In the genomic region with DNA sequence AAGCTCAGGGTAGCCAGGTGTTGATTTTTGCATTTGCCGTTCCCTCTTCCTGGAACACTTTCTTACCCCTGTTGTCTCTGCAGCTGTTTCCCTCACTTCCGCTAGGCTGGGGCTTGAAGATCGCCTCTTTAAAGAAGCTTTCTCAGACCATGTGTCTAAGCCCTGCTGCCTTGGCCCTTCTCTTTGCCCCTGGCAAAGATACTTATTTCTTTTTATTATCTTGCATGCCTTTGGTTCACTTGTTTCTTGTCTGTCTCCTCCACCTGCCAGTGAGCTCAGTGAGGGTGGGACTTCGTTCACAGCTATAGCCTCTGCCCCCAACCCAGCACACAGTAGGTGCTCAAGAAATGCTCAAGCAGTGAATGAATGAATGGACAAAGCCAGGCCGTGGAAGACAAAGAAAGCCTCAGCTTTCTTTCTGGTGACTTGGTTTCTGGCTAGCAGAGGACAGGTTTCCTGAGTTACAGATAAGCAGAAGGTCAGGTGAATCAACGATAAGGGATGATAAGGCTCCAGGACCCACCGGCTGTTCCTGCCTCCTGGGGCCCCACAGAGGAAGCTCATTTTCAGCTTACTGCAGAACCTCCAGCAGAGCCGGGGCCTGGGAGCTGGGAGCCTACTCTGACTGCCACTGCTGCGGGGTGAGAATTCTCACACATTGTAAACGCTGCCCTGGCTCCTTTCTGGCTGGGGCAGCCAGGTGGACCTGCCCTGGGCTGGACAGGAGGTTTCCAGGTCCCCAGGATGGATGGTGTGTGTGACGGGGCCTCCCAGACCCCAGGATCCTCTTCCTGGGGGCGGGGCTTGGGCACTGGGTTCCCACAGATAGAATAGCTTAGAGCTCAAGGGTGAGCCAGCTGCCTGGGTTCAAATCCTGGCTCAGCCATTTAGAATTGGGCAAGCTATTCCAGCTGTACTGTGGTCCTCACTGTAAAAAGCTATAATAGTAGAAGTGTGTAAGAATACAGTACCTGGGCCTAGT, we compare ENCODE assay signal across 1 cellular context.
TF ChIP-seq lines count a peak whose summit lies in the region.

No MANE protein-coding gene starts in this region.

TF ChIP-seq in GM23338, 12 proteins besides CTCF, POLR2A, EP300 and RAD21 (continued from another document):
- TF ChIP-seq, protein P1, sequence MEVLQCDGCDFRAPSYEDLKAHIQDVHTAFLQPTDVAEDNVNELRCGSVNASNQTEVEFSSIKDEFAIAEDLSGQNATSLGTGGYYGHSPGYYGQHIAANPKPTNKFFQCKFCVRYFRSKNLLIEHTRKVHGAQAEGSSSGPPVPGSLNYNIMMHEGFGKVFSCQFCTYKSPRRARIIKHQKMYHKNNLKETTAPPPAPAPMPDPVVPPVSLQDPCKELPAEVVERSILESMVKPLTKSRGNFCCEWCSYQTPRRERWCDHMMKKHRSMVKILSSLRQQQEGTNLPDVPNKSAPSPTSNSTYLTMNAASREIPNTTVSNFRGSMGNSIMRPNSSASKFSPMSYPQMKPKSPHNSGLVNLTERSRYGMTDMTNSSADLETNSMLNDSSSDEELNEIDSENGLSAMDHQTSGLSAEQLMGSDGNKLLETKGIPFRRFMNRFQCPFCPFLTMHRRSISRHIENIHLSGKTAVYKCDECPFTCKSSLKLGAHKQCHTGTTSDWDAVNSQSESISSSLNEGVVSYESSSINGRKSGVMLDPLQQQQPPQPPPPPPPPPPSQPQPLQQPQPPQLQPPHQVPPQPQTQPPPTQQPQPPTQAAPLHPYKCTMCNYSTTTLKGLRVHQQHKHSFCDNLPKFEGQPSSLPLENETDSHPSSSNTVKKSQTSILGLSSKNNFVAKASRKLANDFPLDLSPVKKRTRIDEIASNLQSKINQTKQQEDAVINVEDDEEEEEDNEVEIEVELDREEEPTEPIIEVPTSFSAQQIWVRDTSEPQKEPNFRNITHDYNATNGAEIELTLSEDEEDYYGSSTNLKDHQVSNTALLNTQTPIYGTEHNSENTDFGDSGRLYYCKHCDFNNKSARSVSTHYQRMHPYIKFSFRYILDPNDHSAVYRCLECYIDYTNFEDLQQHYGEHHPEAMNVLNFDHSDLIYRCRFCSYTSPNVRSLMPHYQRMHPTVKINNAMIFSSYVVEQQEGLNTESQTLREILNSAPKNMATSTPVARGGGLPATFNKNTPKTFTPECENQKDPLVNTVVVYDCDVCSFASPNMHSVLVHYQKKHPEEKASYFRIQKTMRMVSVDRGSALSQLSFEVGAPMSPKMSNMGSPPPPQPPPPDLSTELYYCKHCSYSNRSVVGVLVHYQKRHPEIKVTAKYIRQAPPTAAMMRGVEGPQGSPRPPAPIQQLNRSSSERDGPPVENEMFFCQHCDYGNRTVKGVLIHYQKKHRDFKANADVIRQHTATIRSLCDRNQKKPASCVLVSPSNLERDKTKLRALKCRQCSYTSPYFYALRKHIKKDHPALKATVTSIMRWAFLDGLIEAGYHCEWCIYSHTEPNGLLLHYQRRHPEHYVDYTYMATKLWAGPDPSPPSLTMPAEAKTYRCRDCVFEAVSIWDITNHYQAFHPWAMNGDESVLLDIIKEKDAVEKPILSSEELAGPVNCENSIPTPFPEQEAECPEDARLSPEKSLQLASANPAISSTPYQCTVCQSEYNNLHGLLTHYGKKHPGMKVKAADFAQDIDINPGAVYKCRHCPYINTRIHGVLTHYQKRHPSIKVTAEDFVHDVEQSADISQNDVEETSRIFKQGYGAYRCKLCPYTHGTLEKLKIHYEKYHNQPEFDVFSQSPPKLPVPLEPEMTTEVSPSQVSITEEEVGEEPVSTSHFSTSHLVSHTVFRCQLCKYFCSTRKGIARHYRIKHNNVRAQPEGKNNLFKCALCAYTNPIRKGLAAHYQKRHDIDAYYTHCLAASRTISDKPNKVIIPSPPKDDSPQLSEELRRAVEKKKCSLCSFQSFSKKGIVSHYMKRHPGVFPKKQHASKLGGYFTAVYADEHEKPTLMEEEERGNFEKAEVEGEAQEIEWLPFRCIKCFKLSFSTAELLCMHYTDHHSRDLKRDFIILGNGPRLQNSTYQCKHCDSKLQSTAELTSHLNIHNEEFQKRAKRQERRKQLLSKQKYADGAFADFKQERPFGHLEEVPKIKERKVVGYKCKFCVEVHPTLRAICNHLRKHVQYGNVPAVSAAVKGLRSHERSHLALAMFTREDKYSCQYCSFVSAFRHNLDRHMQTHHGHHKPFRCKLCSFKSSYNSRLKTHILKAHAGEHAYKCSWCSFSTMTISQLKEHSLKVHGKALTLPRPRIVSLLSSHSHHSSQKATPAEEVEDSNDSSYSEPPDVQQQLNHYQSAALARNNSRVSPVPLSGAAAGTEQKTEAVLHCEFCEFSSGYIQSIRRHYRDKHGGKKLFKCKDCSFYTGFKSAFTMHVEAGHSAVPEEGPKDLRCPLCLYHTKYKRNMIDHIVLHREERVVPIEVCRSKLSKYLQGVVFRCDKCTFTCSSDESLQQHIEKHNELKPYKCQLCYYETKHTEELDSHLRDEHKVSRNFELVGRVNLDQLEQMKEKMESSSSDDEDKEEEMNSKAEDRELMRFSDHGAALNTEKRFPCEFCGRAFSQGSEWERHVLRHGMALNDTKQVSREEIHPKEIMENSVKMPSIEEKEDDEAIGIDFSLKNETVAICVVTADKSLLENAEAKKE (CRISPR knock-in tag; IDR thresholded peaks at IDR 0.05) = no peak
- no peak for TF ChIP-seq NANOG (IDR thresholded peaks at IDR 0.05; ENCODE audit: borderline replicate concordance)
- TF ChIP-seq, protein P2, sequence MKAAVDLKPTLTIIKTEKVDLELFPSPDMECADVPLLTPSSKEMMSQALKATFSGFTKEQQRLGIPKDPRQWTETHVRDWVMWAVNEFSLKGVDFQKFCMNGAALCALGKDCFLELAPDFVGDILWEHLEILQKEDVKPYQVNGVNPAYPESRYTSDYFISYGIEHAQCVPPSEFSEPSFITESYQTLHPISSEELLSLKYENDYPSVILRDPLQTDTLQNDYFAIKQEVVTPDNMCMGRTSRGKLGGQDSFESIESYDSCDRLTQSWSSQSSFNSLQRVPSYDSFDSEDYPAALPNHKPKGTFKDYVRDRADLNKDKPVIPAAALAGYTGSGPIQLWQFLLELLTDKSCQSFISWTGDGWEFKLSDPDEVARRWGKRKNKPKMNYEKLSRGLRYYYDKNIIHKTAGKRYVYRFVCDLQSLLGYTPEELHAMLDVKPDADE (IDR thresholded peaks at IDR 0.05) = no peak
